In genomic region chr4:87416965-87417364, GRCh38 we compare ENCODE assay signal across 24 cellular contexts. TPM values are rescaled to one million over a fixed set of nuclear protein-coding genes. Genes with fewer than 3 reads are reported as not detected.
DNase-seq lines count a peak whose midpoint lies in the region; ATAC-seq and TF ChIP-seq lines count a peak whose summit lies in the region.
"Had no signal": no experiment of that assay in that cellular context is flagged by ENCODE, and none has a peak within 500 bp of the region (broad histone marks: within the 10 kb centered on the region; RNA-seq: fewer than 3 reads in every experiment).

No MANE protein-coding gene starts in this region.

- intact Hi-C loops in mucosa of descending colon (cut with DNase I, micrococcal nuclease) (no loop called here), transverse colon (cut with DNase I; ENCODE audit: low total_unique reads) (no loop called here)

- no peak overlapping the region for H2AFZ ChIP-seq in neural progenitor cell (replicated peaks)
- H2AFZ ChIP-seq: GM23338 had no signal

- H3K36me3 Mint-ChIP-seq in neural progenitor cell = no peaks in the 10 kb centered on the region
- H3K36me3 Mint-ChIP-seq: CD4-positive, CD25-positive, alpha-beta regulatory T cell had no signal

- peaks cover 12% of the 10 kb centered on the region for H3K9me3 Mint-ChIP-seq in neural progenitor cell
- H3K9me3 Mint-ChIP-seq: CD4-positive, CD25-positive, alpha-beta regulatory T cell; HFFc6 had no signal

- TF ChIP-seq EP300 in transverse colon (IDR thresholded peaks at IDR 0.05; ENCODE audit: low read depth) = no peak

- H3K4me1 Mint-ChIP-seq in neural progenitor cell = peaks cover 4% of the 10 kb centered on the region

- WGBS in transverse colon (ENCODE audit: low coverage in 1 of 2), 2 donors = 36 to 54% methylated on average over 2 to 3 of the region's 3 CpGs

- no peak overlapping the region for H3K4me2 ChIP-seq in neural progenitor cell
- H3K4me2 ChIP-seq: GM23338 had no signal

- peaks cover under 1% of the 10 kb centered on the region for H3F3A ChIP-seq in neural progenitor cell (ENCODE audit: low read depth)

- no peak for TF ChIP-seq POLR2A in transverse colon (IDR thresholded peaks at IDR 0.05)

- no peak overlapping the region for H3K4me3 ChIP-seq in mucosa of descending colon
- H3K4me3 ChIP-seq in transverse colon = no peak overlapping the region
- H3K4me3 ChIP-seq in neural progenitor cell = no peak overlapping the region
- no peak overlapping the region for H3K4me3 ChIP-seq in HAP-1
- H3K4me3 ChIP-seq: GM12878, GM23338 had no signal

- in situ Hi-C loops in transverse colon (cut with MboI; ENCODE audit: low pct_ligation_motif_present in 1 of 4, low pct_unique_long_range_greater_than_20kb in 1 of 4, low sequenced_read_pairs in 3 of 4) (no loop called here), HAP-1 (cut with MboI; ENCODE audit: low sequenced_read_pairs) (no loop called here)

- H3K27ac ChIP-seq in transverse colon (peak overlapping the region; percentile 45 to 76 (median 65)), neural progenitor cell (no peak overlapping the region)
- H3K27ac ChIP-seq: HL-60 had no signal

- peak; percentile 76 for ATAC-seq in left lobe of liver
- ATAC-seq in mucosa of descending colon = peak; percentile 87
- ATAC-seq: GM12878, GM23338, HCT116 had no signal

- H3K9me3 ChIP-seq in mucosa of descending colon (no peaks in the 10 kb centered on the region), transverse colon (no peaks in the 10 kb centered on the region), neural progenitor cell (ENCODE audit: low read depth) (no peaks in the 10 kb centered on the region), HAP-1 (peaks cover 2% of the 10 kb centered on the region)

- H3K4me1 ChIP-seq in mucosa of descending colon (ENCODE audit: low read depth) (peaks cover 34% of the 10 kb centered on the region), transverse colon (peaks cover 9 to 45% (median 21%) of the 10 kb centered on the region in 4 donors), neural progenitor cell (peaks cover 11% of the 10 kb centered on the region), HAP-1 (peaks cover 35% of the 10 kb centered on the region)

- TF ChIP-seq CTCF in mucosa of descending colon (IDR thresholded peaks at IDR 0.05) (no peak), transverse colon (IDR thresholded peaks at IDR 0.05) (no peak), neural progenitor cell (IDR thresholded peaks at IDR 0.05) (no peak)

- H3K36me3 ChIP-seq in mucosa of descending colon (ENCODE audit: low read depth) (no peaks in the 10 kb centered on the region), transverse colon (no peaks in the 10 kb centered on the region), neural progenitor cell (no peaks in the 10 kb centered on the region), HAP-1 (replicated peaks) (no peaks in the 10 kb centered on the region)

- no peaks in the 10 kb centered on the region for H3K27me3 ChIP-seq in transverse colon
- H3K27me3 ChIP-seq in neural progenitor cell = no peaks in the 10 kb centered on the region
- H3K27me3 ChIP-seq in HAP-1 (ENCODE audit: low read depth) = no peaks in the 10 kb centered on the region

- H4K20me1 ChIP-seq in neural progenitor cell (ENCODE audit: low read depth) = no peaks in the 10 kb centered on the region

- DNase-seq in NCI-H2029 (lab: John Stamatoyannopoulos, UW) (peak; percentile 1), NCI-H2029 treated with DMSO at 0.1 percent for 48 hours (lab: John Stamatoyannopoulos, UW) (no peak), left lobe of liver (ENCODE audit: low spot score) (peak; percentile 72), mucosa of descending colon (peak in 1 of 3 donors; percentile 75), transverse colon (no peak), neural progenitor cell (ENCODE audit: low spot score) (no peak), HAP-1 (ENCODE audit: low spot score in 2 of 2) (no peak)
- no peak for DNase-seq in activated CD4-positive, alpha-beta T cell treated with anti-CD3 and anti-CD28 coated beads for 4 hours
- DNase-seq: 8988T; C1 segment of cervical spinal cord; CD4-positive, CD25-positive, alpha-beta regulatory T cell; CD8-positive, alpha-beta memory T cell; COR-L47; DMS 273 treated with DMSO at 0.1 percent for 48 hours; DMS53; DND-41; EL; HFFc6; IMR-90 had no signal

- H3K79me2 ChIP-seq in neural progenitor cell (ENCODE audit: low read depth) = peaks cover 4% of the 10 kb centered on the region

- H3K27me3 Mint-ChIP-seq in neural progenitor cell (ENCODE audit: insufficient read depth, low read depth) = peaks cover 2% of the 10 kb centered on the region

- no peak overlapping the region for H3K9ac ChIP-seq in neural progenitor cell

- no peak overlapping the region for H3K27ac Mint-ChIP-seq in neural progenitor cell
- H3K27ac Mint-ChIP-seq: B cell; CD8-positive, alpha-beta memory T cell; GM23338; HFFc6 had no signal

- H3K4me3 Mint-ChIP-seq in neural progenitor cell = no peak overlapping the region
- H3K4me3 Mint-ChIP-seq: B cell; CD4-positive, CD25-positive, alpha-beta regulatory T cell; GM23338; HFFc6 had no signal

RNA-seq across cellular contexts. Expression of gene NUDT9, which starts 5.4 kb away (rescaled TPM):
- total RNA-seq in left lobe of liver = 21.4 TPM
- 10 to 100 TPM; 32.5 to 35.8 (median 32.8) TPM for total RNA-seq in mucosa of descending colon
- total RNA-seq in transverse colon = 10 to 100 TPM in 3 of 4 donors, 1 to 10 TPM in 1; 7.6 to 25.7 (median 20.1) TPM
- total RNA-seq in neural progenitor cell (ENCODE audit: low replicate concordance) = 10.2 and 18.0 TPM in 2 replicates

RNA-seq across cellular contexts. Expression of gene HSD17B11, which starts 26.0 kb away (rescaled TPM):
- 135 TPM for total RNA-seq in left lobe of liver
- total RNA-seq in mucosa of descending colon = 100 to 1,000 TPM; 142 to 252 (median 250) TPM
- total RNA-seq in transverse colon = 100 to 1,000 TPM; 189 to 348 (median 271) TPM
- 30.6 and 30.8 TPM in 2 replicates for total RNA-seq in neural progenitor cell (ENCODE audit: low replicate concordance)

Comparison
In these comparisons a context has a peak if more than half of its experiments do, and no peak if none do; other contexts are left out.
1. DNase-seq: peak in NCI-H2029 (single experiment) and left lobe of liver (single experiment); none in NCI-H2029 treated with DMSO at 0.1 percent for 48 hours (single experiment), transverse colon (single experiment), activated CD4-positive, alpha-beta T cell treated with anti-CD3 and anti-CD28 coated beads for 4 hours (0 of 2), neural progenitor cell (single experiment) and HAP-1 (0 of 2).